12 cellular contexts compared by ENCODE assay signal in genomic region chr9:130870491-130871381, GRCh38. TPM values are rescaled to one million over a fixed set of nuclear protein-coding genes. Genes with fewer than 3 reads are reported as not detected.
A peak's percentile ranks its signal among the peaks of the same experiment; 100 is the strongest.
DNase-seq lines count a peak whose midpoint lies in the region; ATAC-seq and TF ChIP-seq lines count a peak whose summit lies in the region.
"Had no signal": no experiment of that assay in that cellular context is flagged by ENCODE, and none has a peak within 500 bp of the region (broad histone marks: within the 10 kb centered on the region; RNA-seq: fewer than 3 reads in every experiment).

No MANE protein-coding gene starts in this region.

- H3K27me3 ChIP-seq in GM06990 (replicated peaks; ENCODE audit: control insufficient read depth, insufficient read depth, low read length), result no peaks in the 10 kb centered on the region
- H3K27me3 ChIP-seq in GM23338 (ENCODE audit: insufficient read depth), result no peaks in the 10 kb centered on the region
- no peaks in the 10 kb centered on the region for H3K27me3 ChIP-seq in psoas muscle (ENCODE audit: insufficient read depth in 3 of 3, low read length in 2 of 3)
- H3K27me3 ChIP-seq: BLaER1 treated with 17β-estradiol and CSF1 and Interleukin-3, amounts not matched to agents 10 nM and 100 nM; neutrophil had no signal

- TF ChIP-seq CTCF in GM06990 (IDR thresholded peaks at IDR 0.05; ENCODE audit: insufficient read depth, low read length, poor library complexity, severe bottlenecking) (no peak), GM23338 (conservative IDR thresholded peaks at IDR 0.05; ENCODE audit: low read depth in 2 of 2) (no peak), foreskin fibroblast (IDR thresholded peaks at IDR 0.05; ENCODE audit: low read depth, low read length) (no peak), psoas muscle (IDR thresholded peaks at IDR 0.05) (no peak)

- H3K4me1 ChIP-seq in GM23338 (ENCODE audit: insufficient read depth) (no peaks in the 10 kb centered on the region), psoas muscle (peaks cover 42% of the 10 kb centered on the region)

- H3K27ac Mint-ChIP-seq in GM23338, result no peak overlapping the region
- H3K27ac Mint-ChIP-seq: activated T-helper 1 cell treated with anti-CD3 and anti-CD28 coated beads, Interleukin-12 subunit alpha, Interleukin-12 subunit beta, Interleukin-2, Interleukin-4 antibody, amounts not matched to agents 30 ng/mL and 10 ng/mL and 1 ng/mL, durations not matched to agents 14 hours and 24 hours and 36 hours; dendritic cell treated with granulocyte-macrophage colony-stimulating factor and Interleukin-4, amounts not matched to agents 40 ng/mL and 50 ng/mL, for 4 days had no signal

- no peak overlapping the region for H3K4me2 ChIP-seq in GM23338
- H3K4me2 ChIP-seq: BLaER1 treated with 17β-estradiol and CSF1 and Interleukin-3, amounts not matched to agents 10 nM and 100 nM had no signal

- 69 to 82% (median 70%) methylated on average over 17 of the region's 17 CpGs for WGBS in psoas muscle, 3 donors

- no peaks in the 10 kb centered on the region for H3K9me3 ChIP-seq in psoas muscle
- H3K9me3 ChIP-seq: BLaER1 treated with 17β-estradiol and CSF1 and Interleukin-3, amounts not matched to agents 10 nM and 100 nM; neutrophil had no signal

- H3K4me1 Mint-ChIP-seq in GM23338, result no peaks in the 10 kb centered on the region

- H3K79me2 ChIP-seq in GM23338 (replicated peaks; ENCODE audit: insufficient read depth), result peaks cover 50% of the 10 kb centered on the region

- intact Hi-C loops in psoas muscle (cut with DNase I), result loop anchor here in 1 of 2 donors (10.0 kb wide), 1 partner anchor 256 kb away; no protein-coding TSS in a partner anchor

- peaks cover 17% of the 10 kb centered on the region for H3K36me3 ChIP-seq in GM06990 (ENCODE audit: control insufficient read depth, insufficient read depth, low read length)
- H3K36me3 ChIP-seq in GM23338 (ENCODE audit: insufficient read depth), result peaks cover 31% of the 10 kb centered on the region
- peaks cover 2 to 57% of the 10 kb centered on the region in 2 donors for H3K36me3 ChIP-seq in psoas muscle (ENCODE audit: insufficient read depth in 1 of 2, low read depth in 1 of 2)

- peaks cover 11% of the 10 kb centered on the region; the same call in 1 of the 2 replicates for H4K20me1 ChIP-seq in GM23338 (replicated peaks; ENCODE audit: insufficient read depth)

- H3K9me2 ChIP-seq in GM23338 (ENCODE audit: insufficient read depth), result no peaks in the 10 kb centered on the region

- ATAC-seq in HG02763 (IDR thresholded peaks at IDR 0.05; ENCODE audit: unreplicated experiment) (peak; percentile 61), GM23338 (no peak), psoas muscle (no peak)

- H3K4me3 ChIP-seq in GM06990 (replicated peaks; ENCODE audit: low read depth, low read length), result no peak overlapping the region
- no peak overlapping the region for H3K4me3 ChIP-seq in GM23338
- H3K4me3 ChIP-seq in foreskin fibroblast (ENCODE audit: low read depth in 1 of 2, low read length in 2 of 2), result no peak overlapping the region
- H3K4me3 ChIP-seq in psoas muscle, result no peak overlapping the region
- H3K4me3 ChIP-seq: BLaER1 treated with 17β-estradiol and CSF1 and Interleukin-3, amounts not matched to agents 10 nM and 100 nM had no signal

- no peaks in the 10 kb centered on the region for H3K9me3 Mint-ChIP-seq in GM23338
- H3K9me3 Mint-ChIP-seq: activated T-helper 1 cell treated with anti-CD3 and anti-CD28 coated beads, Interleukin-12 subunit alpha, Interleukin-12 subunit beta, Interleukin-2, Interleukin-4 antibody, amounts not matched to agents 30 ng/mL and 10 ng/mL and 1 ng/mL, durations not matched to agents 14 hours and 24 hours and 36 hours; dendritic cell treated with granulocyte-macrophage colony-stimulating factor and Interleukin-4, amounts not matched to agents 40 ng/mL and 50 ng/mL, for 4 days had no signal

- H2AFZ ChIP-seq in GM23338, result no peak overlapping the region

- H3K4me3 Mint-ChIP-seq in GM23338, result no peak overlapping the region
- H3K4me3 Mint-ChIP-seq: activated T-helper 1 cell treated with anti-CD3 and anti-CD28 coated beads, Interleukin-12 subunit alpha, Interleukin-12 subunit beta, Interleukin-2, Interleukin-4 antibody, amounts not matched to agents 30 ng/mL and 10 ng/mL and 1 ng/mL, durations not matched to agents 14 hours and 24 hours and 36 hours; dendritic cell treated with granulocyte-macrophage colony-stimulating factor and Interleukin-4, amounts not matched to agents 40 ng/mL and 50 ng/mL, for 4 days had no signal

- H3F3A ChIP-seq in GM23338 (replicated peaks; ENCODE audit: low read depth), result peaks cover 5% of the 10 kb centered on the region; the same call in 1 of the 2 replicates

- H3K27me3 Mint-ChIP-seq in GM23338 (ENCODE audit: insufficient read depth, low read depth, poor library complexity), result no peaks in the 10 kb centered on the region
- H3K27me3 Mint-ChIP-seq: dendritic cell treated with granulocyte-macrophage colony-stimulating factor and Interleukin-4, amounts not matched to agents 40 ng/mL and 50 ng/mL, for 4 days had no signal

- H3K27ac ChIP-seq in GM23338 (ENCODE audit: low read depth) (no peak overlapping the region), psoas muscle (no peak overlapping the region)
- H3K27ac ChIP-seq: BLaER1 treated with 17β-estradiol and CSF1 and Interleukin-3, amounts not matched to agents 10 nM and 100 nM; neutrophil had no signal

- DNase-seq in GM06990 (ENCODE audit: extremely low read depth, insufficient read length), result peak; percentile 61
- peak; percentile 19 for DNase-seq in RPMI7951 (ENCODE audit: low read depth)
- DNase-seq in medulla oblongata (ENCODE audit: extremely low spot score), result peak; percentile 60
- DNase-seq in GM23338 (ENCODE audit: low spot score), result no peak
- no peak for DNase-seq in foreskin fibroblast
- no peak for DNase-seq in psoas muscle
- DNase-seq in stimulated activated naive CD4-positive, alpha-beta T cell treated with Interleukin-2 at 50 U/mL for 16 hours (lab: John Stamatoyannopoulos, UW), result no peak

- H3K36me3 Mint-ChIP-seq in GM23338 (ENCODE audit: low read depth), result peaks cover 59% of the 10 kb centered on the region

TF ChIP-seq in GM23338, 12 proteins besides CTCF, POLR2A, EP300 and RAD21:
- TF ChIP-seq POLR2AphosphoS5 (IDR thresholded peaks at IDR 0.05; ENCODE audit: low read depth), result no peak
- TF ChIP-seq NANOG (IDR thresholded peaks at IDR 0.05; ENCODE audit: borderline replicate concordance), result no peak
- TF ChIP-seq ZNF331 (CRISPR knock-in tag; IDR thresholded peaks at IDR 0.05; ENCODE audit: low read depth), result no peak

RNA-seq across cellular contexts. Expression of gene QRFP, which starts 25.9 kb away (rescaled TPM):
- not detected in 2 replicates for total RNA-seq in RPMI7951 (2014; rRNA removed; shearing (Covaris generic))
- not detected in 2 replicates for total RNA-seq in GM23338 (2014; rRNA removed; shearing (Covaris generic))
- polyA plus RNA-seq in GM23338 (2016; fragmentation: Nextera tagmentation; extraction: Ambion mirVana) (not detected in 2 replicates), psoas muscle (under 1 TPM in 2 of 3 donors, not detected in 1; 0.01 to 0.03 TPM)
- total RNA-seq in psoas muscle, result not detected
- total RNA-seq: activated T-helper 1 cell treated with anti-CD3 and anti-CD28 coated beads, Interleukin-12 subunit alpha, Interleukin-12 subunit beta, Interleukin-2, Interleukin-4 antibody, amounts not matched to agents 30 ng/mL and 10 ng/mL and 1 ng/mL, durations not matched to agents 14 hours and 24 hours and 36 hours had no signal

RNA-seq across cellular contexts. Expression of gene ABL1, which starts 35.7 kb away (rescaled TPM):
- total RNA-seq in RPMI7951 (2014; rRNA removed; shearing (Covaris generic)), result 11.4 and 12.1 TPM in 2 replicates
- total RNA-seq in GM23338 (2014; rRNA removed; shearing (Covaris generic)), result 80.4 and 85.1 TPM in 2 replicates
- polyA plus RNA-seq in GM23338 (2016; fragmentation: Nextera tagmentation; extraction: Ambion mirVana) (20.7 and 23.4 TPM in 2 replicates), psoas muscle (10 to 100 TPM; 15.5 to 31.2 (median 26.4) TPM)
- total RNA-seq in psoas muscle, result 10 to 100 TPM; 30.6 to 41.0 (median 34.5) TPM

Comparison
In these comparisons a context has a peak if more than half of its experiments do, and no peak if none do; other contexts are left out.
1. DNase-seq: peak in GM06990 (single experiment), RPMI7951 (single experiment) and medulla oblongata (single experiment); none in GM23338 (single experiment), foreskin fibroblast (0 of 2), psoas muscle (0 of 2) and stimulated activated naive CD4-positive, alpha-beta T cell treated with Interleukin-2 at 50 U/mL for 16 hours (single experiment).